In the genomic region with DNA sequence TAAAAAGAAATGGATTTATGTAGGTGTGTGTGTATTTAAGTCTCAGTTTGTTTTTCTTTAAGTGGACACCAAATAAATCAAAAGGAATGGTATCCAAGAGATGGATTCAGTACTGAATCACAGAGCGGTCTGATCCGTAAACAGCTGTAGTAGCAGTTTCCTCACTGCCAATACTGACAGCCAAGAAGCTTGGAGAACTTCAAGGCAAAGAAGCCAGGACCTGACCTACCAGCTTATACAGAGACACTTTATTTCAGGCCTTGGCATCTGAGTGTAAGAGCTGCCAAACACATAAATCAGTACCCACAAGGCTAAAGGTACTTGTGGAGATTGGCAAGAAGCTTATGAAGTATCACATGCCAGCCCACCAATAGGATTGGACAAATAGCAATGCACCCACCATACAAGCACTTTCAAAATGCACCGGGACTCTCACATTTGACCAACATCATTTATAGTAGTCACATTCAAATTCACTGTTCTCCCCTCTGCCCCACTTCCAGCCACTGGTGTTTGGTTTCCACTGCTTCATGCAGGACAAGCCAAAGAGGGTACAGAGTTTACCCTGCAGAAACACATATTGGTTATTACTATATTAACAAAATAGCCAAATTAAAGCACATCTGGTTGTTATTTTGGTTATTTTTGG, we compare ENCODE assay signal across 16 cellular contexts.
"Had no signal": no experiment of that assay in that cellular context is flagged by ENCODE, and none has a peak within 500 bp of the region (broad histone marks: within the 10 kb centered on the region; RNA-seq: fewer than 3 reads in every experiment).

No MANE protein-coding gene starts in this region.

- DNase-seq: activated CD4-positive, alpha-beta T cell treated with anti-CD3 and anti-CD28 coated beads for 36 hours; activated CD8-positive, alpha-beta memory T cell treated with anti-CD3 and anti-CD28 coated beads, Interleukin-2, amount 50 U/mL, for 4 hours; activated CD8-positive, alpha-beta T cell treated with anti-CD3 and anti-CD28 coated beads for 36 hours; activated naive CD4-positive, alpha-beta T cell treated with anti-CD3 and anti-CD28 coated beads for 36 hours; cortex of kidney; foreskin melanocyte; naive thymus-derived CD8-positive, alpha-beta T cell; right lobe of liver; stimulated activated CD4-positive, alpha-beta T cell treated with anti-CD3 and anti-CD28 coated beads, Interleukin-12 subunit alpha, Interleukin-12 subunit beta, amount 100 ng/mL, for 4 hours; stimulated activated naive CD8-positive, alpha-beta T cell treated with anti-CD3 and anti-CD28 coated beads, Interleukin-15, Interleukin-2, amounts not matched to agents 100 U/mL and 50 U/mL, for 24 hours; upper lobe of left lung had no signal

- H3K4me3 ChIP-seq: cardiac muscle cell, right lobe of liver, suprapubic skin, upper lobe of left lung had no signal

- ATAC-seq: activated CD4-positive, alpha-beta T cell treated with anti-CD3 and anti-CD28 coated beads for 36 hours; activated CD8-positive, alpha-beta T cell treated with anti-CD3 and anti-CD28 coated beads for 36 hours; naive thymus-derived CD8-positive, alpha-beta T cell; right lobe of liver; stimulated activated naive CD8-positive, alpha-beta T cell treated with anti-CD3 and anti-CD28 coated beads, Interleukin-15, Interleukin-2, amounts not matched to agents 100 U/mL and 50 U/mL, for 24 hours had no signal

- H3K4me3 Mint-ChIP-seq: activated CD4-positive, alpha-beta T cell treated with anti-CD3 and anti-CD28 coated beads for 36 hours; activated CD8-positive, alpha-beta T cell treated with anti-CD3 and anti-CD28 coated beads for 36 hours; activated naive CD4-positive, alpha-beta T cell treated with anti-CD3 and anti-CD28 coated beads for 36 hours; activated T-helper 1 cell treated with anti-CD3 and anti-CD28 coated beads, Interleukin-12 subunit alpha, Interleukin-12 subunit beta, Interleukin-2, Interleukin-4 antibody, amounts not matched to agents 30 ng/mL and 10 ng/mL and 1 ng/mL, durations not matched to agents 14 hours and 24 hours and 36 hours had no signal

- H3K27ac ChIP-seq: cardiac muscle cell, neutrophil, right lobe of liver, suprapubic skin, upper lobe of left lung, VCaP had no signal

- H3K27ac Mint-ChIP-seq: activated CD4-positive, alpha-beta T cell treated with anti-CD3 and anti-CD28 coated beads for 36 hours; activated CD8-positive, alpha-beta T cell treated with anti-CD3 and anti-CD28 coated beads for 36 hours; activated naive CD4-positive, alpha-beta T cell treated with anti-CD3 and anti-CD28 coated beads for 36 hours; activated T-helper 1 cell treated with anti-CD3 and anti-CD28 coated beads, Interleukin-12 subunit alpha, Interleukin-12 subunit beta, Interleukin-2, Interleukin-4 antibody, amounts not matched to agents 30 ng/mL and 10 ng/mL and 1 ng/mL, durations not matched to agents 14 hours and 24 hours and 36 hours had no signal

- H3K27me3 Mint-ChIP-seq: activated CD4-positive, alpha-beta T cell treated with anti-CD3 and anti-CD28 coated beads for 36 hours; activated CD8-positive, alpha-beta T cell treated with anti-CD3 and anti-CD28 coated beads for 36 hours; naive thymus-derived CD8-positive, alpha-beta T cell had no signal

- H3K9me3 ChIP-seq: neutrophil, right lobe of liver, suprapubic skin, upper lobe of left lung had no signal

- H3K36me3 ChIP-seq: cardiac muscle cell, neutrophil, right lobe of liver, suprapubic skin, upper lobe of left lung had no signal

- H3K9me3 Mint-ChIP-seq: activated T-helper 1 cell treated with anti-CD3 and anti-CD28 coated beads, Interleukin-12 subunit alpha, Interleukin-12 subunit beta, Interleukin-2, Interleukin-4 antibody, amounts not matched to agents 30 ng/mL and 10 ng/mL and 1 ng/mL, durations not matched to agents 14 hours and 24 hours and 36 hours had no signal

- H3K4me1 ChIP-seq: suprapubic skin, upper lobe of left lung had no signal

- H3K27me3 ChIP-seq: cardiac muscle cell, neutrophil, right lobe of liver, suprapubic skin, upper lobe of left lung had no signal
